44 cellular contexts compared by ENCODE assay signal in genomic region chr3:128464702-128465101, GRCh38. TPM values are rescaled to one million over a fixed set of nuclear protein-coding genes. Genes with fewer than 3 reads are reported as not detected.
"Had no signal": no experiment of that assay in that cellular context is flagged by ENCODE, and none has a peak within 500 bp of the region (broad histone marks: within the 10 kb centered on the region; RNA-seq: fewer than 3 reads in every experiment).

No MANE protein-coding gene starts in this region.

- DNase-seq: activated effector memory CD4-positive, alpha-beta T cell treated with anti-CD3 and anti-CD28 coated beads, Interleukin-2, amount 50 U/mL, for 16 hours; activated effector memory CD4-positive, alpha-beta T cell treated with Interleukin-2 at 50 U/mL for 16 hours; activated gamma-delta T cell; activated gamma-delta T cell treated with Interleukin-2 at 50 U/mL for 16 hours; activated naive CD4-positive, alpha-beta T cell; activated naive CD4-positive, alpha-beta T cell treated with anti-CD3 and anti-CD28 coated beads for 36 hours; activated naive CD4-positive, alpha-beta T cell treated with anti-CD3 and anti-CD28 coated beads, Interleukin-2, amount 10 ng/mL, durations not matched to agents 7 days and 5 days; activated naive CD4-positive, alpha-beta T cell treated with anti-CD3 and anti-CD28 coated beads, Interleukin-2, amount 50 U/mL, for 16 hours; activated naive CD4-positive, alpha-beta T cell treated with Interleukin-2 at 50 U/mL for 16 hours; activated naive CD8-positive, alpha-beta T cell treated with anti-CD3 and anti-CD28 coated beads for 36 hours; activated naive CD8-positive, alpha-beta T cell treated with anti-CD3 and anti-CD28 coated beads, Interleukin-2, amount 10 ng/mL, durations not matched to agents 7 days and 5 days; activated naive CD8-positive, alpha-beta T cell treated with anti-CD3 and anti-CD28 coated beads, Interleukin-2, amount 50 U/mL, for 24 hours; activated T-cell treated with anti-CD3 and anti-CD28 coated beads for 4 hours; activated T-cell treated with anti-CD3 and anti-CD28 coated beads, Interleukin-2, amount 50 U/mL, for 1 hour; activated T-cell treated with anti-CD3 and anti-CD28 coated beads, Interleukin-2, amount 50 U/mL, for 24 hours; activated T-cell treated with anti-CD3 and anti-CD28 coated beads, Interleukin-2, amount 50 U/mL, for 4 hours; activated T-cell treated with anti-CD3 and anti-CD28 coated beads, Interleukin-2, amount 50 U/mL, for 48 hours; activated T-cell treated with anti-CD3 and anti-CD28 coated beads, Interleukin-2, amount 50 U/mL, for 72 hours; adrenal gland; amniotic stem cell; amygdala; anterior cingulate cortex; aorta; body of pancreas; brain microvascular endothelial cell; caudate nucleus; central memory CD4-positive, alpha-beta T cell; cerebellar nuclear complex had no signal

- H3K27ac Mint-ChIP-seq: activated naive CD4-positive, alpha-beta T cell treated with anti-CD3 and anti-CD28 coated beads for 36 hours; activated naive CD4-positive, alpha-beta T cell treated with anti-CD3 and anti-CD28 coated beads, Interleukin-2, amount 10 ng/mL, durations not matched to agents 7 days and 5 days; activated naive CD4-positive, alpha-beta T cell treated with anti-CD3 and anti-CD28 coated beads, Interleukin-2, amount 50 U/mL, for 24 hours; activated naive CD4-positive, alpha-beta T cell treated with anti-CD3 and anti-CD28 coated beads, Interleukin-2, amount 50 U/mL, for 72 hours; activated naive CD8-positive, alpha-beta T cell; activated naive CD8-positive, alpha-beta T cell treated with anti-CD3 and anti-CD28 coated beads for 36 hours; activated naive CD8-positive, alpha-beta T cell treated with anti-CD3 and anti-CD28 coated beads, Interleukin-2, amount 10 ng/mL, durations not matched to agents 7 days and 5 days; activated naive CD8-positive, alpha-beta T cell treated with anti-CD3 and anti-CD28 coated beads, Interleukin-2, amount 50 U/mL, for 24 hours; activated T-cell treated with anti-CD3 and anti-CD28 coated beads, Interleukin-2, amount 50 U/mL, for 24 hours; activated T-cell treated with anti-CD3 and anti-CD28 coated beads, Interleukin-2, amount 50 U/mL, for 72 hours; activated T-helper 1 cell treated with anti-CD3 and anti-CD28 coated beads, Interleukin-12 subunit alpha, Interleukin-12 subunit beta, Interleukin-2, Interleukin-4 antibody, amounts not matched to agents 30 ng/mL and 10 ng/mL and 1 ng/mL, durations not matched to agents 14 hours and 24 hours and 36 hours; activated T-helper 17 cell treated with anti-CD3 and anti-CD28 coated beads, Interleukin-2, amount 50 U/mL, for 72 hours; activated T-helper 2 cell treated with anti-CD3 and anti-CD28 coated beads, Interferon-gamma antibody, Interleukin-2, Interleukin-4, amounts not matched to agents 10 μg/mL and 5 μg/mL and 100 μg/mL, durations not matched to agents 14 hours and 24 hours and 36 hours; brain had no signal

- H3K9me3 ChIP-seq: adrenal gland, ascending aorta, body of pancreas, breast epithelium had no signal

- H3K27ac ChIP-seq: adrenal gland, ascending aorta, body of pancreas, brain microvascular endothelial cell, breast epithelium, cardiac muscle cell had no signal

- H3K9me3 Mint-ChIP-seq: activated naive CD4-positive, alpha-beta T cell treated with anti-CD3 and anti-CD28 coated beads for 36 hours; activated naive CD4-positive, alpha-beta T cell treated with anti-CD3 and anti-CD28 coated beads, Interleukin-2, amount 10 ng/mL, durations not matched to agents 7 days and 5 days; activated naive CD4-positive, alpha-beta T cell treated with anti-CD3 and anti-CD28 coated beads, Interleukin-2, amount 50 U/mL, for 24 hours; activated naive CD4-positive, alpha-beta T cell treated with anti-CD3 and anti-CD28 coated beads, Interleukin-2, amount 50 U/mL, for 72 hours; activated naive CD8-positive, alpha-beta T cell treated with anti-CD3 and anti-CD28 coated beads for 36 hours; activated naive CD8-positive, alpha-beta T cell treated with anti-CD3 and anti-CD28 coated beads, Interleukin-2, amount 10 ng/mL, durations not matched to agents 7 days and 5 days; activated naive CD8-positive, alpha-beta T cell treated with anti-CD3 and anti-CD28 coated beads, Interleukin-2, amount 50 U/mL, for 24 hours; activated T-cell treated with anti-CD3 and anti-CD28 coated beads, Interleukin-2, amount 50 U/mL, for 24 hours; activated T-cell treated with anti-CD3 and anti-CD28 coated beads, Interleukin-2, amount 50 U/mL, for 4 hours; activated T-cell treated with anti-CD3 and anti-CD28 coated beads, Interleukin-2, amount 50 U/mL, for 72 hours; activated T-helper 1 cell treated with anti-CD3 and anti-CD28 coated beads, Interleukin-12 subunit alpha, Interleukin-12 subunit beta, Interleukin-2, Interleukin-4 antibody, amounts not matched to agents 30 ng/mL and 10 ng/mL and 1 ng/mL, durations not matched to agents 14 hours and 24 hours and 36 hours; activated T-helper 17 cell treated with anti-CD3 and anti-CD28 coated beads, Interleukin-2, amount 50 U/mL, for 72 hours; activated T-helper 2 cell treated with anti-CD3 and anti-CD28 coated beads, Interferon-gamma antibody, Interleukin-2, Interleukin-4, amounts not matched to agents 10 μg/mL and 5 μg/mL and 100 μg/mL, durations not matched to agents 14 hours and 24 hours and 36 hours; central memory CD8-positive, alpha-beta T cell had no signal

- H3K4me1 ChIP-seq: adrenal gland, ascending aorta, body of pancreas, breast epithelium had no signal

- H3K27me3 ChIP-seq: adrenal gland, ascending aorta, body of pancreas, breast epithelium had no signal

- H3K4me1 Mint-ChIP-seq: brain had no signal

- H3K4me3 Mint-ChIP-seq: activated naive CD4-positive, alpha-beta T cell treated with anti-CD3 and anti-CD28 coated beads for 36 hours; activated naive CD4-positive, alpha-beta T cell treated with anti-CD3 and anti-CD28 coated beads, Interleukin-2, amount 10 ng/mL, durations not matched to agents 7 days and 5 days; activated naive CD4-positive, alpha-beta T cell treated with anti-CD3 and anti-CD28 coated beads, Interleukin-2, amount 50 U/mL, for 24 hours; activated naive CD8-positive, alpha-beta T cell; activated naive CD8-positive, alpha-beta T cell treated with anti-CD3 and anti-CD28 coated beads for 36 hours; activated naive CD8-positive, alpha-beta T cell treated with anti-CD3 and anti-CD28 coated beads, Interleukin-2, amount 10 ng/mL, durations not matched to agents 7 days and 5 days; activated naive CD8-positive, alpha-beta T cell treated with anti-CD3 and anti-CD28 coated beads, Interleukin-2, amount 50 U/mL, for 24 hours; activated T-cell treated with anti-CD3 and anti-CD28 coated beads, Interleukin-2, amount 50 U/mL, for 24 hours; activated T-cell treated with anti-CD3 and anti-CD28 coated beads, Interleukin-2, amount 50 U/mL, for 4 hours; activated T-cell treated with anti-CD3 and anti-CD28 coated beads, Interleukin-2, amount 50 U/mL, for 72 hours; activated T-helper 17 cell treated with anti-CD3 and anti-CD28 coated beads, Interleukin-2, amount 50 U/mL, for 72 hours; brain; central memory CD8-positive, alpha-beta T cell had no signal

- H3K36me3 ChIP-seq: adrenal gland, ascending aorta, brain microvascular endothelial cell, breast epithelium, cardiac muscle cell had no signal

- H3K4me3 ChIP-seq: adrenal gland, ascending aorta, body of pancreas, breast epithelium, cardiac muscle cell had no signal

- H3K27me3 Mint-ChIP-seq: activated naive CD4-positive, alpha-beta T cell treated with anti-CD3 and anti-CD28 coated beads, Interleukin-2, amount 50 U/mL, for 24 hours; activated naive CD8-positive, alpha-beta T cell treated with anti-CD3 and anti-CD28 coated beads for 36 hours had no signal

- FAIRE-seq: astrocyte had no signal

- H3K36me3 Mint-ChIP-seq: activated naive CD4-positive, alpha-beta T cell treated with anti-CD3 and anti-CD28 coated beads, Interleukin-2, amount 10 ng/mL, durations not matched to agents 7 days and 5 days; activated naive CD4-positive, alpha-beta T cell treated with anti-CD3 and anti-CD28 coated beads, Interleukin-2, amount 50 U/mL, for 24 hours; activated naive CD4-positive, alpha-beta T cell treated with anti-CD3 and anti-CD28 coated beads, Interleukin-2, amount 50 U/mL, for 72 hours; activated naive CD8-positive, alpha-beta T cell; activated naive CD8-positive, alpha-beta T cell treated with anti-CD3 and anti-CD28 coated beads for 36 hours; activated naive CD8-positive, alpha-beta T cell treated with anti-CD3 and anti-CD28 coated beads, Interleukin-2, amount 10 ng/mL, durations not matched to agents 7 days and 5 days; brain had no signal

- ATAC-seq: activated naive CD8-positive, alpha-beta T cell treated with anti-CD3 and anti-CD28 coated beads, Interleukin-2, amount 50 U/mL, for 24 hours; activated T-cell treated with anti-CD3 and anti-CD28 coated beads, Interleukin-2, amount 50 U/mL, for 4 hours; body of pancreas had no signal

RNA-seq across cellular contexts. Expression of gene DNAJB8, which starts 2.0 kb away (rescaled TPM):
- total RNA-seq: activated naive CD4-positive, alpha-beta T cell treated with anti-CD3 and anti-CD28 coated beads for 36 hours; activated naive CD4-positive, alpha-beta T cell treated with anti-CD3 and anti-CD28 coated beads, Interleukin-2, amount 50 U/mL, for 72 hours; activated naive CD8-positive, alpha-beta T cell treated with anti-CD3 and anti-CD28 coated beads for 36 hours; activated naive CD8-positive, alpha-beta T cell treated with anti-CD3 and anti-CD28 coated beads, Interleukin-2, amount 10 ng/mL, durations not matched to agents 7 days and 5 days; activated T-cell treated with anti-CD3 and anti-CD28 coated beads, Interleukin-2, amount 50 U/mL, for 4 hours; activated T-cell treated with anti-CD3 and anti-CD28 coated beads, Interleukin-2, amount 50 U/mL, for 72 hours; activated T-helper 1 cell treated with anti-CD3 and anti-CD28 coated beads, Interleukin-12 subunit alpha, Interleukin-12 subunit beta, Interleukin-2, Interleukin-4 antibody, amounts not matched to agents 30 ng/mL and 10 ng/mL and 1 ng/mL, durations not matched to agents 14 hours and 24 hours and 36 hours; activated T-helper 17 cell treated with anti-CD3 and anti-CD28 coated beads, Interleukin-2, amount 50 U/mL, for 72 hours; activated T-helper 2 cell treated with anti-CD3 and anti-CD28 coated beads, Interferon-gamma antibody, Interleukin-2, Interleukin-4, amounts not matched to agents 10 μg/mL and 5 μg/mL and 100 μg/mL, durations not matched to agents 14 hours and 24 hours and 36 hours; adrenal gland; aorta; ascending aorta; astrocyte; body of pancreas; breast epithelium; bronchial epithelial cell; cardiac muscle cell; cardiac septum; cerebellum had no signal
- polyA plus RNA-seq: adipose tissue, adrenal gland, aorta, cardiac muscle cell had no signal

RNA-seq across cellular contexts. Expression of gene GATA2, which starts 28.3 kb away (rescaled TPM):
- total RNA-seq: activated naive CD8-positive, alpha-beta T cell treated with anti-CD3 and anti-CD28 coated beads, Interleukin-2, amount 10 ng/mL, durations not matched to agents 7 days and 5 days had no signal
